19 cellular contexts compared by ENCODE assay signal in the genomic region with DNA sequence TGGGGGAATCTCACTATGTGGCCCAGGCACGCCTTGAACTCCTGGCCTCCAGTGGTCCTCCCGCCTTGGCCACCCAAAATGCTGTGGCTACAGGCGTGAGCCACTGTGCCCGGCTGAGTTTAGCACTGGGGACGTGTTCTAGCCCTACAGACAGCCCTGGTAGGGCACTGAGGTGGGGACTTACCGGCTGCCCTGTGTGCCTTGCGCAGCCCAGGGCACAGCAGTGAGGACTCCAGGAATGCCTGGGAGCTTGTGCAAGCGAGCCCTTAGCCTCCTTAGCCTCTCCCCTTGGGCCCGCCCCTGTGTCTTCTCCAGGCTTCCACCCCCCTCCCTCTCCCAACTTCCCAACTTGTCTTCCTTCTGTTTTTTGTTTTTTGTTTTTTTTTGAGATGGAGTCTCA.
"Had no signal": no experiment of that assay in that cellular context is flagged by ENCODE, and none has a peak within 500 bp of the region (broad histone marks: within the 10 kb centered on the region; RNA-seq: fewer than 3 reads in every experiment).

No MANE protein-coding gene starts in this region.

- H3K9me3 ChIP-seq: ovary, sigmoid colon, spleen, stomach, testis had no signal

- H3K4me1 ChIP-seq: sigmoid colon, stomach, testis had no signal

- H3K27ac ChIP-seq: brain microvascular endothelial cell, epithelial cell of prostate, ovary, sigmoid colon, SK-N-MC, spleen, stomach, testis had no signal

- H3K4me3 Mint-ChIP-seq: activated B cell treated with CpG ODN at 0.5 μM for 24 hours had no signal

- ATAC-seq: effector memory CD8-positive, alpha-beta T cell; left ventricle myocardium superior; Right ventricle myocardium inferior had no signal

- H3K27ac Mint-ChIP-seq: activated B cell treated with CpG ODN at 0.5 μM for 24 hours had no signal

- DNase-seq: activated B cell treated with CpG ODN at 0.5 μM for 24 hours; activated T-cell treated with anti-CD3 and anti-CD28 coated beads, Interleukin-2, amount 50 U/mL, for 48 hours; anterior cingulate cortex; brain microvascular endothelial cell; cerebellar nuclear complex; dermis blood vessel endothelial cell; effector memory CD8-positive, alpha-beta T cell; foreskin melanocyte; kidney glomerular epithelial cell; left ventricle myocardium superior; mesendoderm; ovary; sigmoid colon; spleen; stomach; testis had no signal

- H3K4me3 ChIP-seq: ovary, sigmoid colon, SK-N-MC, spleen, stomach, testis had no signal

- H3K9me3 Mint-ChIP-seq: activated B cell treated with CpG ODN at 0.5 μM for 24 hours; effector memory CD8-positive, alpha-beta T cell had no signal

- H3K27me3 ChIP-seq: brain microvascular endothelial cell, ovary, testis had no signal

- H3K36me3 ChIP-seq: brain microvascular endothelial cell, ovary, sigmoid colon, spleen, stomach had no signal
